Comparison of ENCODE assay signal across 18 cellular contexts in genomic region chr5:159758189-159758588, GRCh38.
DNase-seq lines count a peak whose midpoint lies in the region; ATAC-seq, FAIRE-seq and TF ChIP-seq lines count a peak whose summit lies in the region.
"Had no signal": no experiment of that assay in that cellular context is flagged by ENCODE, and none has a peak within 500 bp of the region (broad histone marks: within the 10 kb centered on the region; RNA-seq: fewer than 3 reads in every experiment).

No MANE protein-coding gene starts in this region.

- H3K4me1 ChIP-seq in PC-3 (ENCODE audit: insufficient read depth, low read length): peaks cover 34% of the 10 kb centered on the region
- H3K4me1 ChIP-seq: Caco-2, HAP-1 had no signal

- POLR2A ChIA-PET in PC-3 (lab: Charles Lee; ENCODE audit: unreplicated experiment): no interaction called here
- POLR2A ChIA-PET in activated CD4-positive, alpha-beta memory T cell treated with anti-CD3 and anti-CD28 coated beads, Interleukin-2, amount 10 ng/mL, durations not matched to agents 7 days and 5 days (lab: Charles Lee): no interaction called here

- H2AFZ ChIP-seq in PC-3 (ENCODE audit: low read length): no peak overlapping the region
- H2AFZ ChIP-seq: GM23248 had no signal

- intact Hi-C loops in PC-3 (cut with micrococcal nuclease): loop anchor here (10.0 kb wide), 3 partner anchors 147 to 243 kb away; no protein-coding TSS in a partner anchor

- TF ChIP-seq CTCF in PC-3 (conservative IDR thresholded peaks at IDR 0.05; ENCODE audit: low read depth, low read length) (no peak), bronchial epithelial cell (IDR thresholded peaks at IDR 0.05; ENCODE audit: insufficient read depth, low read length, severe bottlenecking) (no peak)

- H3K27ac Mint-ChIP-seq in activated CD4-positive, alpha-beta memory T cell treated with anti-CD3 and anti-CD28 coated beads, Interleukin-2, amount 10 ng/mL, durations not matched to agents 7 days and 5 days: no peak overlapping the region
- H3K27ac Mint-ChIP-seq: CD4-positive, alpha-beta T cell had no signal

- H3K9me2 ChIP-seq in PC-3 (replicated peaks; ENCODE audit: low read length): no peaks in the 10 kb centered on the region

- no peaks in the 10 kb centered on the region for H4K20me1 ChIP-seq in PC-3 (ENCODE audit: low read length)

- H3K27me3 Mint-ChIP-seq in activated CD4-positive, alpha-beta memory T cell treated with anti-CD3 and anti-CD28 coated beads, Interleukin-2, amount 10 ng/mL, durations not matched to agents 7 days and 5 days: peaks cover 16% of the 10 kb centered on the region

- H3K9me3 Mint-ChIP-seq in activated CD4-positive, alpha-beta memory T cell treated with anti-CD3 and anti-CD28 coated beads, Interleukin-2, amount 10 ng/mL, durations not matched to agents 7 days and 5 days: no peaks in the 10 kb centered on the region
- H3K9me3 Mint-ChIP-seq: CD4-positive, alpha-beta T cell had no signal

- no peaks in the 10 kb centered on the region for H3K27me3 ChIP-seq in PC-3 (ENCODE audit: low read length)
- H3K27me3 ChIP-seq in bronchial epithelial cell (ENCODE audit: control insufficient read depth, insufficient read depth, low read length): no peaks in the 10 kb centered on the region

- H3K36me3 ChIP-seq in PC-3 (ENCODE audit: low read depth, low read length) (no peaks in the 10 kb centered on the region), bronchial epithelial cell (ENCODE audit: control insufficient read depth, insufficient read depth, low read length) (no peaks in the 10 kb centered on the region)
- H3K36me3 ChIP-seq: HAP-1 had no signal

- H3K27ac ChIP-seq in PC-3 (ENCODE audit: low read length): 0 out of 2 replicates have a peak overlapping the region, but pooled peaks have one; percentile 2
- H3K27ac ChIP-seq: C4-2B, GM23248, HL-60 had no signal

- no peak overlapping the region for H3K4me3 Mint-ChIP-seq in activated CD4-positive, alpha-beta memory T cell treated with anti-CD3 and anti-CD28 coated beads, Interleukin-2, amount 10 ng/mL, durations not matched to agents 7 days and 5 days
- H3K4me3 Mint-ChIP-seq: CD4-positive, alpha-beta T cell had no signal

- no peak overlapping the region; the same call in 1 of the 2 replicates for H3K4me3 ChIP-seq in PC-3 (ENCODE audit: low read length)
- H3K4me3 ChIP-seq in bronchial epithelial cell (ENCODE audit: low read depth, low read length): no peak overlapping the region
- H3K4me3 ChIP-seq: GM23248, HAP-1 had no signal

- peaks cover 3% of the 10 kb centered on the region for H3K4me1 Mint-ChIP-seq in activated CD4-positive, alpha-beta memory T cell treated with anti-CD3 and anti-CD28 coated beads, Interleukin-2, amount 10 ng/mL, durations not matched to agents 7 days and 5 days

- H3K4me2 ChIP-seq in PC-3 (ENCODE audit: low read length): peak overlapping the region; percentile 62

- FAIRE-seq in HTR-8/SVneo (lab: Jason Lieb, UNC) (peak; percentile 44), bronchial epithelial cell (lab: Jason Lieb, UNC) (no peak)
- FAIRE-seq: A204.1, D721Med, G401.6, GM12892, GM18507 had no signal

- BruUV-seq in PC-3 (replicated peaks; lab: Mats Ljungman, UMichigan): no TSS peak

- DNase-seq in HTR-8/SVneo (ENCODE audit: insufficient read length, low spot score): no peak
- peak; percentile 85 for DNase-seq in PC-3
- peak; percentile 62 for DNase-seq in bronchial epithelial cell (ENCODE audit: low read depth)
- DNase-seq in activated CD4-positive, alpha-beta memory T cell treated with anti-CD3 and anti-CD28 coated beads, Interleukin-2, amount 10 ng/mL, durations not matched to agents 7 days and 5 days: no peak
- DNase-seq in NCI-H2081 treated with DMSO at 0.1 percent for 48 hours (lab: John Stamatoyannopoulos, UW): no peak
- DNase-seq: AML-193; Caco-2; CD4-positive, alpha-beta T cell; GM23248 had no signal

- CTCF ChIA-PET in PC-3 (lab: Charles Lee): no interaction called here
- CTCF ChIA-PET in activated CD4-positive, alpha-beta memory T cell treated with anti-CD3 and anti-CD28 coated beads, Interleukin-2, amount 10 ng/mL, durations not matched to agents 7 days and 5 days (lab: Charles Lee): no interaction called here

- H3F3A ChIP-seq in PC-3 (ENCODE audit: low read length, unreplicated experiment): no peaks in the 10 kb centered on the region

- no peaks in the 10 kb centered on the region for H3K36me3 Mint-ChIP-seq in activated CD4-positive, alpha-beta memory T cell treated with anti-CD3 and anti-CD28 coated beads, Interleukin-2, amount 10 ng/mL, durations not matched to agents 7 days and 5 days (ENCODE audit: low read depth)

- ATAC-seq in PC-3 (peak; percentile 79), HG02852 (IDR thresholded peaks at IDR 0.05; ENCODE audit: unreplicated experiment) (no peak)

- no peaks in the 10 kb centered on the region for H3K9me3 ChIP-seq in PC-3 (ENCODE audit: low read length)
- H3K9me3 ChIP-seq: Caco-2, HAP-1 had no signal

- H3K9ac ChIP-seq in PC-3 (ENCODE audit: low read length): no peak overlapping the region
- H3K9ac ChIP-seq: GM23248 had no signal

- H3K79me2 ChIP-seq in PC-3 (ENCODE audit: low read length): no peaks in the 10 kb centered on the region

Comparison
In these comparisons a context has a peak if more than half of its experiments do, and no peak if none do; other contexts are left out.
1. DNase-seq: peak in PC-3 (single experiment) and bronchial epithelial cell (single experiment); none in HTR-8/SVneo (single experiment), activated CD4-positive, alpha-beta memory T cell treated with anti-CD3 and anti-CD28 coated beads, Interleukin-2, amount 10 ng/mL, durations not matched to agents 7 days and 5 days (single experiment) and NCI-H2081 treated with DMSO at 0.1 percent for 48 hours (single experiment).